In the genomic region with DNA sequence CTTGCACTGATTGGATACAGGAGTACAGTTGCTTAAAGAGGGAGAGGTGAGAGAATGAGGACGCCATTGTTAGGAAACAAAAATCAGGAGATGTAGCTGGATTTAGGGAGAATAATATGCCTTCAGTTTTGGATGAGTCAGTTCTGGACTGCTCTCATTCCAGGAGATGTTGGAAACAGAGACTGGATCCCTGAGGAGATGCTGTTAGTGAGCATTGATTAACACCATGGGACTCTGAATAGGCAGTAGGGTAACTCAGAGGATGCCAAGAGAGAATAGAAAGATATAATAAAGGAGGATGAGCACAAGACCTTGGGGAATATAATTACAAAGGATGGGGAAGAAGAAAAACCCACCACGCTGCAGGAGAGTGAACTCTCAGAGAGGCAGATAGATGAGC, we compare ENCODE assay signal across 1 cellular context.
TF ChIP-seq lines count a peak whose summit lies in the region.

No MANE protein-coding gene starts in this region.

TF ChIP-seq in A549, 52 proteins besides CTCF, POLR2A, EP300 and RAD21 (continued from another document):
- TF ChIP-seq EHMT2 (IDR thresholded peaks at IDR 0.05; ENCODE audit: low read depth) (no peak), NFE2L2 (conservative IDR thresholded peaks at IDR 0.05; ENCODE audit: low read length) (no peak), NPAS2 (CRISPR knock-in tag; IDR thresholded peaks at IDR 0.05; ENCODE audit: borderline replicate concordance) (no peak), CHD2 (IDR thresholded peaks at IDR 0.05; ENCODE audit: low read length, partially characterized antibody) (no peak), HOXB13 (CRISPR knock-in tag; IDR thresholded peaks at IDR 0.05; ENCODE audit: low read depth) (no peak), CHD4 (IDR thresholded peaks at IDR 0.05; ENCODE audit: borderline replicate concordance) (no peak), KDM1A (IDR thresholded peaks at IDR 0.05; ENCODE audit: low read depth) (no peak), HOXB5 (CRISPR knock-in tag; IDR thresholded peaks at IDR 0.05) (no peak)
- TF ChIP-seq, protein P1, sequence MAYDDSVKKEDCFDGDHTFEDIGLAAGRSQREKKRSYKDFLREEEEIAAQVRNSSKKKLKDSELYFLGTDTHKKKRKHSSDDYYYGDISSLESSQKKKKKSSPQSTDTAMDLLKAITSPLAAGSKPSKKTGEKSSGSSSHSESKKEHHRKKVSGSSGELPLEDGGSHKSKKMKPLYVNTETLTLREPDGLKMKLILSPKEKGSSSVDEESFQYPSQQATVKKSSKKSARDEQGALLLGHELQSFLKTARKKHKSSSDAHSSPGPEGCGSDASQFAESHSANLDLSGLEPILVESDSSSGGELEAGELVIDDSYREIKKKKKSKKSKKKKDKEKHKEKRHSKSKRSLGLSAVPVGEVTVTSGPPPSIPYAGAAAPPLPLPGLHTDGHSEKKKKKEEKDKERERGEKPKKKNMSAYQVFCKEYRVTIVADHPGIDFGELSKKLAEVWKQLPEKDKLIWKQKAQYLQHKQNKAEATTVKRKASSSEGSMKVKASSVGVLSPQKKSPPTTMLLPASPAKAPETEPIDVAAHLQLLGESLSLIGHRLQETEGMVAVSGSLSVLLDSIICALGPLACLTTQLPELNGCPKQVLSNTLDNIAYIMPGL (CRISPR knock-in tag; IDR thresholded peaks at IDR 0.05; ENCODE audit: borderline replicate concordance): no peak
